1 cellular context compared by ENCODE assay signal in the genomic region with DNA sequence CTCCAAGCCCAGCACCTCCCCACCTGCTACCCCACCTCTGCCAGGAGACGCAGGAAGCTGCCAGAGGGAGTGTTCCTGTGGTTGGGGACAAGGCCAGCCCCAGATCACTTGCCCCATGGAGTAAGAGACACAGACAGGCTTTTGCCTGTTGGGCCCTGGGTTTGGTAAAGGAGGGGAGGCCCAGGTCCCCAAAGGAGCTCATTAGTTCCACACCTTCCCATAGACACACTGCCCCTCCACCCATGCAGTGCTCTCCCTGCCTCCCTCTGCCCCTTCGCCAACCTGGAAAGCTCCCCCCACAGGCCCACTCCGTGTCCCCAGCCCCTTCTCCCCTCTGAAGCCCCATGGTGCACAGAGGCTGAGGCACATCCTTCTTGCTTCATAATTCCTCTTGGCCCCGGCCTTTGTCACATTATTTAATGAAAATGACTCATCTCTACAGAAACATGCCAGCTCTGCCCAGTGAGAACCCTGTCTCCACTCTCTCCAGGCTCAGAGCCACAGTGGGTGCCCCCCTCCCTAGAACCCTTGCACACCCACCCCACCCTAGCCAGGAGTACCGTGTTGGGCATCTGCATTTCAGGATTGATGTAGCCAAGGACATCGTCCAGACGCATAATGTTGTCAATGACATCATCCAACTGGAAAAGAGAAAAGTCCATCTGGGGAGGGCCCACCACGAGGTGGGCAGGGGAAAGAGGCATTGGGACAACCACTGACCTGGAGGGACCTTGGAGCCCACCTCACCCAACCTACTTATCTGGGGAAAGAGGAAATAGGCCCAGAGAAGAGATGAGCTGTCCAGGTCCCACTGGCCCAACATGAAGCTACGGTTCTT.
TF ChIP-seq lines count a peak whose summit lies in the region.

No MANE protein-coding gene starts in this region.

TF ChIP-seq in H1, 55 proteins besides CTCF, POLR2A, EP300 and RAD21:
- TF ChIP-seq TBP (IDR thresholded peaks at IDR 0.05; ENCODE audit: low read depth, low read length) (no peak), JUND (IDR thresholded peaks at IDR 0.05; ENCODE audit: low read length) (no peak), TAF1 (IDR thresholded peaks at IDR 0.05; ENCODE audit: low read depth, low read length) (no peak), NANOG (IDR thresholded peaks at IDR 0.05; ENCODE audit: insufficient read depth, low read depth, low read length, poor library complexity, severe bottlenecking) (no peak), CBX8 (IDR thresholded peaks at IDR 0.05; ENCODE audit: borderline replicate concordance, low read depth, low read length) (no peak), CHD2 (IDR thresholded peaks at IDR 0.05; ENCODE audit: low read length) (no peak), RNF2 (IDR thresholded peaks at IDR 0.05; ENCODE audit: borderline replicate concordance, low read depth, low read length, missing control alignments, poor library complexity, severe bottlenecking) (no peak), GTF2F1 (IDR thresholded peaks at IDR 0.05; ENCODE audit: borderline replicate concordance, low read depth, low read length) (no peak), CHD1 (IDR thresholded peaks at IDR 0.05; ENCODE audit: low read depth, low read length) (no peak), TEAD4 (IDR thresholded peaks at IDR 0.05; ENCODE audit: low read depth, low read length) (no peak), SIRT6 (IDR thresholded peaks at IDR 0.05; ENCODE audit: low read length) (no peak), CBX5 (IDR thresholded peaks at IDR 0.05; ENCODE audit: low read depth, low read length) (no peak), GABPA (IDR thresholded peaks at IDR 0.05; ENCODE audit: borderline replicate concordance, insufficient read depth, low read length) (no peak), SIN3A (conservative IDR thresholded peaks at IDR 0.05 in 1 of 2, IDR thresholded peaks at IDR 0.05 in 1 of 2; ENCODE audit: low read depth in 1 of 2, low read length in 2 of 2) (no peak), BCL11A (IDR thresholded peaks at IDR 0.05; ENCODE audit: low read depth in 2 of 2, low read length in 2 of 2) (no peak), KDM4A (IDR thresholded peaks at IDR 0.05; ENCODE audit: low read depth, low read length, severe bottlenecking) (no peak), EGR1 (IDR thresholded peaks at IDR 0.05; ENCODE audit: borderline replicate concordance, low read depth, low read length) (no peak), SAP30 (IDR thresholded peaks at IDR 0.05; ENCODE audit: insufficient read depth, insufficient replicate concordance, low read length) (no peak)
- TF ChIP-seq, protein P1, sequence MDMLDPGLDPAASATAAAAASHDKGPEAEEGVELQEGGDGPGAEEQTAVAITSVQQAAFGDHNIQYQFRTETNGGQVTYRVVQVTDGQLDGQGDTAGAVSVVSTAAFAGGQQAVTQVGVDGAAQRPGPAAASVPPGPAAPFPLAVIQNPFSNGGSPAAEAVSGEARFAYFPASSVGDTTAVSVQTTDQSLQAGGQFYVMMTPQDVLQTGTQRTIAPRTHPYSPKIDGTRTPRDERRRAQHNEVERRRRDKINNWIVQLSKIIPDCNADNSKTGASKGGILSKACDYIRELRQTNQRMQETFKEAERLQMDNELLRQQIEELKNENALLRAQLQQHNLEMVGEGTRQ (IDR thresholded peaks at IDR 0.05; ENCODE audit: low read length) = no peak
- TF ChIP-seq, protein P2, sequence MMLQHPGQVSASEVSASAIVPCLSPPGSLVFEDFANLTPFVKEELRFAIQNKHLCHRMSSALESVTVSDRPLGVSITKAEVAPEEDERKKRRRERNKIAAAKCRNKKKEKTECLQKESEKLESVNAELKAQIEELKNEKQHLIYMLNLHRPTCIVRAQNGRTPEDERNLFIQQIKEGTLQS (IDR thresholded peaks at IDR 0.05; ENCODE audit: insufficient read depth, low read depth, low read length) = no peak
